ENCODE assay signal across 11 cellular contexts in the genomic region with DNA sequence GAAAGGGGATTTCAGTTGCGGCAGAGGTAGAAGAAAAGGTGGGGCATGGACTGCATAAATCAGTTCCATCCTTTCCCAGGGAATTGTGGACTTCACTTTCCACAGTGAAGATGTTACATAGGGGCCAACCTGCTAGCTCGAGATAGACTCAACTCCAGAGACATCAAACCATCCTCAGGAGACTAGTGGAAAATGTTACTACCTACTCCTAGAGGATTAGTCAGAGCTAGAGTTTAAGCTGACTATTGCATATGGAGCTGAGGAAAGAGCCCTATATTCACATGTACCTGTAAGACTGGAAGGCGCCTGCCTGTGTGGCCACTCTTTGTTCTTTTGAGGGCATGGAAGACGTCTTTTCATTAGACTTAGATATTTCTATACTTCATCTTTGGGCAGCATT.
A peak's percentile ranks its signal among the peaks of the same experiment; 100 is the strongest.
DNase-seq lines count a peak whose midpoint lies in the region; ATAC-seq and TF ChIP-seq lines count a peak whose summit lies in the region.
"Had no signal": no experiment of that assay in that cellular context is flagged by ENCODE, and none has a peak within 500 bp of the region (broad histone marks: within the 10 kb centered on the region; RNA-seq: fewer than 3 reads in every experiment).

No MANE protein-coding gene starts in this region.

- no peaks in the 10 kb centered on the region for H3K27me3 ChIP-seq in ACC112 (ENCODE audit: insufficient read depth, low read length)
- H3K27me3 ChIP-seq in Peyer's patch, result no peaks in the 10 kb centered on the region
- H3K27me3 ChIP-seq in right cardiac atrium (ENCODE audit: control insufficient read depth, insufficient read depth), result no peaks in the 10 kb centered on the region
- H3K27me3 ChIP-seq in gastrocnemius medialis, result no peaks in the 10 kb centered on the region

- intact Hi-C loops in right cardiac atrium (cut with DNase I), result loop anchor here in 1 of 4 donors (10.0 kb wide), 1 partner anchor 241 kb away; no protein-coding TSS in a partner anchor
- intact Hi-C loops in gastrocnemius medialis (cut with DNase I; ENCODE audit: low total_unique reads), result loop anchor here (10.0 kb wide), 1 partner anchor 391 kb away; no protein-coding TSS in a partner anchor

- H3K9me3 ChIP-seq in Peyer's patch (no peaks in the 10 kb centered on the region), right cardiac atrium (ENCODE audit: control insufficient read depth, low read length) (no peaks in the 10 kb centered on the region), gastrocnemius medialis (no peaks in the 10 kb centered on the region)

- H3K36me3 ChIP-seq in ACC112 (ENCODE audit: insufficient read depth, low read length), result peaks cover 36% of the 10 kb centered on the region
- peaks cover 0 to 91% (median 0%) of the 10 kb centered on the region in 3 donors for H3K36me3 ChIP-seq in Peyer's patch
- H3K36me3 ChIP-seq in gastrocnemius medialis, result peaks cover 0 to 72% of the 10 kb centered on the region in 2 donors

- H3K27ac ChIP-seq in ACC112 (ENCODE audit: low read depth, low read length) (peak overlapping the region; percentile 68), Peyer's patch (peak overlapping the region in 3 of 4 donors; percentile 21 to 66 (median 25)), right cardiac atrium (ENCODE audit: low read length) (peak overlapping the region; percentile 95), gastrocnemius medialis (peak overlapping the region; percentile 59 to 82 (median 72))

- no peak overlapping the region for H3K4me3 ChIP-seq in ACC112 (ENCODE audit: low read depth, low read length)
- H3K4me3 ChIP-seq in Peyer's patch, result no peak overlapping the region
- H3K4me3 ChIP-seq in right cardiac atrium (ENCODE audit: low read length), result peak overlapping the region; percentile 43
- no peak overlapping the region for H3K4me3 ChIP-seq in gastrocnemius medialis

- in situ Hi-C loops in gastrocnemius medialis (cut with MboI; ENCODE audit: low sequenced_read_pairs in 4 of 4), result loop anchor here in 1 of 4 donors (5.0 kb wide), 1 partner anchor 112 kb away; no protein-coding TSS in a partner anchor

- 81% methylated on average over 4 of the region's 4 CpGs for WGBS in right cardiac atrium

- H3K79me2 ChIP-seq in ACC112 (ENCODE audit: control insufficient read depth, insufficient read depth, low read length, unreplicated experiment), result no peaks in the 10 kb centered on the region

- TF ChIP-seq POLR2A in Peyer's patch (IDR thresholded peaks at IDR 0.05) (no peak), gastrocnemius medialis (IDR thresholded peaks at IDR 0.05) (no peak)

- no peak overlapping the region for H2AFZ ChIP-seq in ACC112 (ENCODE audit: low read length, unreplicated experiment)

- no peak for TF ChIP-seq CTCF in Peyer's patch (IDR thresholded peaks at IDR 0.05)
- no peak for TF ChIP-seq CTCF in gastrocnemius medialis (IDR thresholded peaks at IDR 0.05 in 4 of 5, conservative IDR thresholded peaks at IDR 0.05 in 1 of 5)

- DNase-seq in Peyer's patch (no peak), right cardiac atrium (no peak), gastrocnemius medialis (no peak), COLO829 (ENCODE audit: low spot score) (no peak), NCI-H524 (lab: John Stamatoyannopoulos, UW) (no peak), anterior cingulate cortex (lab: John Stamatoyannopoulos, UW) (no peak)
- DNase-seq: NCI-H2171 treated with DMSO at 0.1 percent for 48 hours; stimulated activated CD4-positive, alpha-beta T cell treated with anti-CD3 and anti-CD28 coated beads, Interleukin-15, amount 100 ng/mL, for 24 hours had no signal

- ATAC-seq in right cardiac atrium (no peak), gastrocnemius medialis (no peak), HG02678 (IDR thresholded peaks at IDR 0.05; ENCODE audit: unreplicated experiment) (no peak)
- ATAC-seq: activated CD4-positive, CD25-positive, alpha-beta regulatory T cell treated with anti-CD3 and anti-CD28 coated beads, Interleukin-2, amount 50 U/mL, for 24 hours had no signal

- H3K4me1 ChIP-seq in ACC112 (ENCODE audit: control insufficient read depth, insufficient read depth, low read length, unreplicated experiment) (peaks cover 37% of the 10 kb centered on the region), Peyer's patch (peaks cover 0 to 21% (median 0%) of the 10 kb centered on the region in 4 donors), right cardiac atrium (ENCODE audit: control insufficient read depth, insufficient read depth, low read length) (peaks cover 2% of the 10 kb centered on the region), gastrocnemius medialis (peaks cover 17 to 19% of the 10 kb centered on the region in 2 donors)

Comparison
In these comparisons a context has a peak if more than half of its experiments do, and no peak if none do; other contexts are left out.
1. H3K27ac ChIP-seq: peak in every context shown above with its lines; median percentile 95 in right cardiac atrium; 72 in gastrocnemius medialis; 68 in ACC112; 25 in Peyer's patch.